In the genomic region with DNA sequence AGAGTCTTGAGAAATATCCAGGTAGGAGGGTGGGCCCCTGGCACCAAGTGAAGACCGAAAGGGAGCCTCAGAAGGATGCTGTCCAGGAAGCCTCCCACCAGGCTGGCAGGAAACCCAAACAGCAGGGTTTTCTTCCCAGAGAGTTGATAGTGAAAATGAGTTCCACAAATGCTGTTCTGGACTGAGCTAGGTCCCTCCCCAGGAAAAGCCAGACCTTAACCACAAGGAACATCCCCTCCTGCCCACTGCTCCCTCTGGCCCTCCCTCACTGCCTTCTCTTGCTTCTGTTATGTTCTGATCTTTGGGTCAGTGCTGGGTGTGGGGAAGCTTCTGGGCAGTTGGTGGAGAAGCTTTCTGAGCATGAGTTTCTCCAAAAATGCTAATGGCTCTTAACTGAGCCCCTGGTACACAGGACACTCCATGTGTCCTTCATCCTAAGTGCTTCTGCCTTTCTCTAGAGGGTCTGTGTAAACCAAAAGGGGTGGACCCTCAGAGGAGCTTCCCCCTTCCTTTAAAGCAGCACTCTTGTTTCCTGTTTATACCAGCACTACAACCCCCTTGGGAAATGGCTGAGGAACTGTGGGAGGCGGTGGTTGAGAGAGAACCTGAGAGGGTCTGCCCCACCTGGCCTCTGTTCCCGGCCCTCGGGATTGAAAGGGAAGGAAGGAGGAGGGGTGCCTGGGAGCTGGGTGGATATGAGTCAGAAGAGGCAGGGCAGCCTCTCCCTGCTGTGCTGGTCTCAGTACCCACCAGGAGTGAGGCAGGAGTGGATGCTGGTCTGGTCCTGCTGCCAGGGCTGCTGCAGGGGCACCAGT, we compare ENCODE assay signal across 8 cellular contexts. TPM values are rescaled to one million over a fixed set of nuclear protein-coding genes. Genes with fewer than 3 reads are reported as not detected.
DNase-seq lines count a peak whose midpoint lies in the region; ATAC-seq and TF ChIP-seq lines count a peak whose summit lies in the region.

No MANE protein-coding gene starts in this region.

- H3K4me1 ChIP-seq in mucosa of descending colon (ENCODE audit: low read depth) (no peaks in the 10 kb centered on the region), neural progenitor cell (peaks cover 45% of the 10 kb centered on the region), sigmoid colon (peaks cover 0 to 63% (median 53%) of the 10 kb centered on the region in 4 donors)

- peaks cover 86% of the 10 kb centered on the region for H3K79me2 ChIP-seq in neural progenitor cell (ENCODE audit: low read depth)

- H3K4me3 Mint-ChIP-seq in central memory CD8-positive, alpha-beta T cell, result peak overlapping the region; percentile 26
- no peak overlapping the region for H3K4me3 Mint-ChIP-seq in neural progenitor cell

- H3K9me3 ChIP-seq in mucosa of descending colon (no peaks in the 10 kb centered on the region), neural progenitor cell (ENCODE audit: low read depth) (no peaks in the 10 kb centered on the region), sigmoid colon (no peaks in the 10 kb centered on the region)

- intact Hi-C loops in mucosa of descending colon (cut with DNase I, micrococcal nuclease) (no loop called here), sigmoid colon (cut with DNase I) (no loop called here)

- WGBS in sigmoid colon, 2 donors, result 30 to 58% methylated on average over 4 of the region's 4 CpGs

- no peak overlapping the region for H3K4me2 ChIP-seq in neural progenitor cell

- H3K27me3 ChIP-seq in neural progenitor cell (no peaks in the 10 kb centered on the region), sigmoid colon (no peaks in the 10 kb centered on the region)

- ATAC-seq in GM21786 (IDR thresholded peaks at IDR 0.05; ENCODE audit: unreplicated experiment) (peak; percentile 35), mucosa of descending colon (peak; percentile 34), GM19467 (IDR thresholded peaks at IDR 0.05; ENCODE audit: unreplicated experiment) (no peak), HG03095 (IDR thresholded peaks at IDR 0.05; ENCODE audit: unreplicated experiment) (no peak)
- no peak for ATAC-seq in central memory CD8-positive, alpha-beta T cell (replicated peaks; ENCODE audit: extremely low read depth, poor library complexity, severe bottlenecking)

- peak overlapping the region; percentile 83 for H3K27ac Mint-ChIP-seq in central memory CD8-positive, alpha-beta T cell (ENCODE audit: low read depth)
- H3K27ac Mint-ChIP-seq in neural progenitor cell, result no peak overlapping the region

- peaks cover 59% of the 10 kb centered on the region for H4K20me1 ChIP-seq in neural progenitor cell (ENCODE audit: low read depth)

- H3K4me1 Mint-ChIP-seq in central memory CD8-positive, alpha-beta T cell, result peaks cover 71% of the 10 kb centered on the region
- peaks cover 56% of the 10 kb centered on the region for H3K4me1 Mint-ChIP-seq in neural progenitor cell

- H3K4me3 ChIP-seq in mucosa of descending colon (no peak overlapping the region), neural progenitor cell (no peak overlapping the region), sigmoid colon (no peak overlapping the region)

- DNase-seq in NCI-H2171 (lab: John Stamatoyannopoulos, UW) (peak; percentile 94), mucosa of descending colon (no peak), neural progenitor cell (ENCODE audit: low spot score) (no peak), sigmoid colon (no peak)
- no peak for DNase-seq in central memory CD8-positive, alpha-beta T cell (ENCODE audit: low spot score in 2 of 2)

- H3K9ac ChIP-seq in neural progenitor cell, result no peak overlapping the region

- TF ChIP-seq EP300 in sigmoid colon (IDR thresholded peaks at IDR 0.05), result no peak

- peaks cover 8% of the 10 kb centered on the region for H3K36me3 Mint-ChIP-seq in central memory CD8-positive, alpha-beta T cell (ENCODE audit: insufficient read depth)
- H3K36me3 Mint-ChIP-seq in neural progenitor cell, result peaks cover 7% of the 10 kb centered on the region

- H3K27me3 Mint-ChIP-seq in central memory CD8-positive, alpha-beta T cell, result no peaks in the 10 kb centered on the region
- peaks cover 12% of the 10 kb centered on the region for H3K27me3 Mint-ChIP-seq in neural progenitor cell (ENCODE audit: insufficient read depth, low read depth)

- no peaks in the 10 kb centered on the region for H3F3A ChIP-seq in neural progenitor cell (ENCODE audit: low read depth)

- no peaks in the 10 kb centered on the region for H3K9me3 Mint-ChIP-seq in central memory CD8-positive, alpha-beta T cell
- H3K9me3 Mint-ChIP-seq in neural progenitor cell, result no peaks in the 10 kb centered on the region

- TF ChIP-seq POLR2A in sigmoid colon (IDR thresholded peaks at IDR 0.05), result no peak

- TF ChIP-seq CTCF in mucosa of descending colon (IDR thresholded peaks at IDR 0.05) (no peak), neural progenitor cell (IDR thresholded peaks at IDR 0.05) (no peak), sigmoid colon (IDR thresholded peaks at IDR 0.05) (no peak)

- no peak overlapping the region for H2AFZ ChIP-seq in neural progenitor cell (replicated peaks)

- H3K27ac ChIP-seq in neural progenitor cell, result no peak overlapping the region
- peak overlapping the region in 2 of 4 donors; percentile 42 to 68 for H3K27ac ChIP-seq in sigmoid colon

- H3K36me3 ChIP-seq in mucosa of descending colon (ENCODE audit: low read depth), result no peaks in the 10 kb centered on the region
- no peaks in the 10 kb centered on the region for H3K36me3 ChIP-seq in neural progenitor cell
- H3K36me3 ChIP-seq in sigmoid colon, result peaks cover 0 to 5% (median 2%) of the 10 kb centered on the region in 4 donors

RNA-seq across cellular contexts. Expression of a gene that starts 42.0 kb away (rescaled TPM):
- total RNA-seq in mucosa of descending colon (10 to 100 TPM; 37.9 to 59.5 (median 39.6) TPM), neural progenitor cell (ENCODE audit: low replicate concordance) (53.8 and 59.8 TPM in 2 replicates), sigmoid colon (10 to 100 TPM; 30.0 to 49.0 (median 36.8) TPM)
- polyA plus RNA-seq in sigmoid colon, result 10 to 100 TPM in 1 of 3 donors, 1 to 10 TPM in 2; 1.8 to 15.7 (median 6.7) TPM

RNA-seq across cellular contexts. Expression of a gene that starts 49.0 kb away (rescaled TPM):
- total RNA-seq in mucosa of descending colon (10 to 100 TPM; 43.4 to 91.1 (median 48.7) TPM), neural progenitor cell (ENCODE audit: low replicate concordance) (245 and 323 TPM in 2 replicates), sigmoid colon (10 to 100 TPM; 24.6 to 54.8 (median 40.0) TPM)
- 100 to 1,000 TPM in 2 of 3 donors, 10 to 100 TPM in 1; 69.7 to 145 (median 137) TPM for polyA plus RNA-seq in sigmoid colon

RNA-seq across cellular contexts. Expression of a gene that starts 55.9 kb away (rescaled TPM):
- total RNA-seq in mucosa of descending colon, result 10 to 100 TPM; 66.2 to 76.2 (median 67.7) TPM
- total RNA-seq in neural progenitor cell (ENCODE audit: low replicate concordance), result 84.3 and 117 TPM in 2 replicates
- 100 to 1,000 TPM in 1 of 4 donors, 10 to 100 TPM in 3; 79.3 to 116 (median 94.0) TPM for total RNA-seq in sigmoid colon
- polyA plus RNA-seq in sigmoid colon, result 100 to 1,000 TPM in 2 of 3 donors, 10 to 100 TPM in 1; 68.7 to 145 (median 119) TPM

Comparison
In these comparisons a context has a peak if more than half of its experiments do, and no peak if none do; other contexts are left out.
1. ATAC-seq: peak in GM21786 (single experiment) and mucosa of descending colon (single experiment); none in central memory CD8-positive, alpha-beta T cell (single experiment), GM19467 (single experiment) and HG03095 (single experiment).